Comparison of ENCODE assay signal across 29 cellular contexts in genomic region chr13:112007191-112007590, GRCh38. TPM values are rescaled to one million over a fixed set of nuclear protein-coding genes. Genes with fewer than 3 reads are reported as not detected.
"Had no signal": no experiment of that assay in that cellular context is flagged by ENCODE, and none has a peak within 500 bp of the region (broad histone marks: within the 10 kb centered on the region; RNA-seq: fewer than 3 reads in every experiment).

No MANE protein-coding gene starts in this region.

- H3K4me3 ChIP-seq: stomach, suprapubic skin, testis, thoracic aorta, thyroid gland, tibial artery, tibial nerve, transverse colon, upper lobe of left lung, upper lobe of right lung, uterus, vagina had no signal

- H3K9me3 ChIP-seq: suprapubic skin, testis, thoracic aorta, thyroid gland, transverse colon, upper lobe of left lung, upper lobe of right lung, uterus, vagina had no signal

- DNase-seq: stimulated activated CD4-positive, alpha-beta T cell treated with anti-CD3 and anti-CD28 coated beads, Interleukin-2, amount 100 ng/mL, for 48 hours; stimulated activated CD4-positive, alpha-beta T cell treated with anti-CD3 and anti-CD28 coated beads, Interleukin-4, amount 100 ng/mL, for 1 hour; stimulated activated CD4-positive, alpha-beta T cell treated with anti-CD3 and anti-CD28 coated beads, Interleukin-4, amount 100 ng/mL, for 24 hours; stimulated activated CD4-positive, alpha-beta T cell treated with anti-CD3 and anti-CD28 coated beads, Interleukin-4, amount 100 ng/mL, for 4 hours; stimulated activated CD8-positive, alpha-beta memory T cell treated with anti-CD3 and anti-CD28 coated beads, Interleukin-4, amount 100 ng/mL, for 48 hours; stimulated activated naive B cell treated with anti-CD40 and anti-IgM and Interleukin-4, amounts not matched to agents 10 μg/mL and 1 μg/mL and 100 μg/mL, for 72 hours; stimulated activated naive CD4-positive, alpha-beta T cell; stimulated activated naive CD4-positive, alpha-beta T cell treated with Interleukin-2 at 50 U/mL for 16 hours; stimulated activated naive CD8-positive, alpha-beta T cell treated with anti-CD3 and anti-CD28 coated beads, Interleukin-15, amount 100 ng/mL, for 72 hours; stimulated activated naive CD8-positive, alpha-beta T cell treated with anti-CD3 and anti-CD28 coated beads, Interleukin-15, Interleukin-2, amounts not matched to agents 100 U/mL and 50 U/mL, for 24 hours; stomach; substantia nigra; testis; thyroid gland; tibial artery; transverse colon; trophoblast cell; upper lobe of left lung; upper lobe of right lung; uterus had no signal

- ATAC-seq: stimulated activated effector memory CD8-positive, alpha-beta T cell treated with anti-CD3 and anti-CD28 coated beads, Interleukin-12 subunit alpha, Interleukin-12 subunit beta, amount 100 ng/mL, for 72 hours; stimulated activated memory B cell treated with anti-CD40 and anti-IgM and Interleukin-4, amounts not matched to agents 10 μg/mL and 1 μg/mL and 100 μg/mL, for 72 hours; stimulated activated naive B cell treated with anti-CD40 and anti-IgM and Interleukin-4, amounts not matched to agents 10 μg/mL and 1 μg/mL and 100 μg/mL, for 72 hours; stimulated activated naive CD8-positive, alpha-beta T cell treated with anti-CD3 and anti-CD28 coated beads, Interleukin-15, amount 100 ng/mL, for 72 hours; stimulated activated naive CD8-positive, alpha-beta T cell treated with anti-CD3 and anti-CD28 coated beads, Interleukin-15, Interleukin-2, amounts not matched to agents 100 U/mL and 50 U/mL, for 24 hours; upper lobe of right lung had no signal

- H3K27ac ChIP-seq: stomach, suprapubic skin, testis, thoracic aorta, thyroid gland, tibial artery, tibial nerve, transverse colon, upper lobe of left lung, upper lobe of right lung, uterus, vagina had no signal

- H3K27me3 ChIP-seq: suprapubic skin, testis, thyroid gland, tibial artery, tibial nerve, transverse colon, upper lobe of left lung, upper lobe of right lung, uterus, vagina had no signal

- H3K4me1 ChIP-seq: stomach, suprapubic skin, testis, tibial artery, tibial nerve, transverse colon, upper lobe of left lung, upper lobe of right lung, uterus, vagina had no signal

- H3K36me3 ChIP-seq: stomach, suprapubic skin, thoracic aorta, thyroid gland, tibial artery, tibial nerve, transverse colon, upper lobe of left lung, upper lobe of right lung, uterus, vagina had no signal

RNA-seq across cellular contexts. Expression of gene SOX1, which starts 59.8 kb away (rescaled TPM):
- total RNA-seq: stomach, subcutaneous adipose tissue, thoracic aorta, tibial nerve, transverse colon, upper lobe of left lung, upper lobe of right lung, ureter, urinary bladder, uterus, vagina had no signal
- polyA plus RNA-seq: stomach, urinary bladder had no signal
